In genomic region chr6:26033132-26033941, GRCh38 we compare ENCODE assay signal across 1 cellular context.
TF ChIP-seq lines count a peak whose summit lies in the region.

No MANE protein-coding gene starts in this region.

TF ChIP-seq in HepG2, 621 proteins besides CTCF, POLR2A, EP300 and RAD21 (continued from another document):
- TF ChIP-seq, protein P1, sequence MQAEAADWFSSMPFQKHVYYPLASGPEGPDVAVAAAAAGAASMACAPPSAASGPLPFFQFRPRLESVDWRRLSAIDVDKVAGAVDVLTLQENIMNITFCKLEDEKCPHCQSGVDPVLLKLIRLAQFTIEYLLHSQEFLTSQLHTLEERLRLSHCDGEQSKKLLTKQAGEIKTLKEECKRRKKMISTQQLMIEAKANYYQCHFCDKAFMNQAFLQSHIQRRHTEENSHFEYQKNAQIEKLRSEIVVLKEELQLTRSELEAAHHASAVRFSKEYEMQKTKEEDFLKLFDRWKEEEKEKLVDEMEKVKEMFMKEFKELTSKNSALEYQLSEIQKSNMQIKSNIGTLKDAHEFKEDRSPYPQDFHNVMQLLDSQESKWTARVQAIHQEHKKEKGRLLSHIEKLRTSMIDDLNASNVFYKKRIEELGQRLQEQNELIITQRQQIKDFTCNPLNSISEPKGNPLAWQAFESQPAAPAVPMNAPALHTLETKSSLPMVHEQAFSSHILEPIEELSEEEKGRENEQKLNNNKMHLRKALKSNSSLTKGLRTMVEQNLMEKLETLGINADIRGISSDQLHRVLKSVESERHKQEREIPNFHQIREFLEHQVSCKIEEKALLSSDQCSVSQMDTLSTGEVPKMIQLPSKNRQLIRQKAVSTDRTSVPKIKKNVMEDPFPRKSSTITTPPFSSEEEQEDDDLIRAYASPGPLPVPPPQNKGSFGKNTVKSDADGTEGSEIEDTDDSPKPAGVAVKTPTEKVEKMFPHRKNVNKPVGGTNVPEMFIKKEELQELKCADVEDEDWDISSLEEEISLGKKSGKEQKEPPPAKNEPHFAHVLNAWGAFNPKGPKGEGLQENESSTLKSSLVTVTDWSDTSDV (CRISPR knock-in tag; IDR thresholded peaks at IDR 0.05), result peak; percentile 42; the same call in 1 of the 2 replicates
- peak; percentile 86; the same call in 1 of the 2 replicates for TF ChIP-seq ZNF350 (CRISPR knock-in tag; IDR thresholded peaks at IDR 0.05; ENCODE audit: borderline replicate concordance, low read depth)
- no peak for TF ChIP-seq ZNF75D (CRISPR knock-in tag; IDR thresholded peaks at IDR 0.05; ENCODE audit: borderline replicate concordance)
- peak; percentile 99 for TF ChIP-seq ZMYM4 (CRISPR knock-in tag; IDR thresholded peaks at IDR 0.05)
- peak; percentile 88 for TF ChIP-seq RBM39 (IDR thresholded peaks at IDR 0.05; ENCODE audit: low read depth, low read length, poor library complexity, severe bottlenecking)
- TF ChIP-seq LCORL (IDR thresholded peaks at IDR 0.05), result no peak
- no peak; the same call in 1 of the 2 replicates for TF ChIP-seq LCORL (CRISPR knock-in tag; IDR thresholded peaks at IDR 0.05)
- TF ChIP-seq RFXAP (CRISPR knock-in tag; IDR thresholded peaks at IDR 0.05; ENCODE audit: borderline replicate concordance), result no peak
- TF ChIP-seq REPIN1 (CRISPR knock-in tag; IDR thresholded peaks at IDR 0.05; ENCODE audit: borderline replicate concordance, low read depth), result peak; percentile 74; the same call in 1 of the 2 replicates
- peak; percentile 51; the same call in 1 of the 2 replicates for TF ChIP-seq ISL2 (CRISPR knock-in tag; IDR thresholded peaks at IDR 0.05)
- TF ChIP-seq NR2F6 (IDR thresholded peaks at IDR 0.05), result no peak
- TF ChIP-seq NR2F6 (CRISPR knock-in tag; IDR thresholded peaks at IDR 0.05), result no peak
- 0 out of 2 replicates have a peak, but pooled peaks have one; percentile 47 for TF ChIP-seq YEATS2 (CRISPR knock-in tag; IDR thresholded peaks at IDR 0.05; ENCODE audit: borderline replicate concordance)
- TF ChIP-seq ZSCAN25 (CRISPR knock-in tag; IDR thresholded peaks at IDR 0.05), result no peak
- no peak for TF ChIP-seq ZNF709 (CRISPR knock-in tag; IDR thresholded peaks at IDR 0.05)
- no peak for TF ChIP-seq MTF2 (CRISPR knock-in tag; IDR thresholded peaks at IDR 0.05; ENCODE audit: borderline replicate concordance)
- TF ChIP-seq, protein P2, sequence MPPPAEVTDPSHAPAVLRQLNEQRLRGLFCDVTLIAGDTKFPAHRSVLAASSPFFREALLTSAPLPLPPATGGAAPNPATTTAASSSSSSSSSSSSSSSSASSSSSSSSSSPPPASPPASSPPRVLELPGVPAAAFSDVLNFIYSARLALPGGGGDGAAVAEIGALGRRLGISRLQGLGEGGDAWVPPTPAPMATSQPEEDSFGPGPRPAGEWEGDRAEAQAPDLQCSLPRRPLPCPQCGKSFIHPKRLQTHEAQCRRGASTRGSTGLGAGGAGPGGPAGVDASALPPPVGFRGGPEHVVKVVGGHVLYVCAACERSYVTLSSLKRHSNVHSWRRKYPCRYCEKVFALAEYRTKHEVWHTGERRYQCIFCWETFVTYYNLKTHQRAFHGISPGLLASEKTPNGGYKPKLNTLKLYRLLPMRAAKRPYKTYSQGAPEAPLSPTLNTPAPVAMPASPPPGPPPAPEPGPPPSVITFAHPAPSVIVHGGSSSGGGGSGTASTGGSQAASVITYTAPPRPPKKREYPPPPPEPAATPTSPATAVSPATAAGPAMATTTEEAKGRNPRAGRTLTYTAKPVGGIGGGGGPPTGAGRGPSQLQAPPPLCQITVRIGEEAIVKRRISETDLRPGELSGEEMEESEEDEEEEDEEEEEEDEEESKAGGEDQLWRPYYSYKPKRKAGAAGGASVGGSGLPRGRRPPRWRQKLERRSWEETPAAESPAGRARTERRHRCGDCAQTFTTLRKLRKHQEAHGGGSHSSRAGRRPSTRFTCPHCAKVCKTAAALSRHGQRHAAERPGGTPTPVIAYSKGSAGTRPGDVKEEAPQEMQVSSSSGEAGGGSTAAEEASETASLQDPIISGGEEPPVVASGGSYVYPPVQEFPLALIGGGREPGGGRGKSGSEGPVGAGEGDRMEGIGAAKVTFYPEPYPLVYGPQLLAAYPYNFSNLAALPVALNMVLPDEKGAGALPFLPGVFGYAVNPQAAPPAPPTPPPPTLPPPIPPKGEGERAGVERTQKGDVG (CRISPR knock-in tag; IDR thresholded peaks at IDR 0.05; ENCODE audit: borderline replicate concordance), result peak; percentile 73; the same call in 1 of the 2 replicates
- no peak; the same call in 1 of the 2 replicates for TF ChIP-seq DR1 (CRISPR knock-in tag; IDR thresholded peaks at IDR 0.05)
- TF ChIP-seq TAF1 (CRISPR knock-in tag; IDR thresholded peaks at IDR 0.05), result peak; percentile 79
- no peak for TF ChIP-seq ZNF510 (CRISPR knock-in tag; IDR thresholded peaks at IDR 0.05; ENCODE audit: low read depth)
- no peak for TF ChIP-seq ZNF550 (CRISPR knock-in tag; IDR thresholded peaks at IDR 0.05; ENCODE audit: borderline replicate concordance)
- no peak for TF ChIP-seq TFE3 (CRISPR knock-in tag; IDR thresholded peaks at IDR 0.05)
- 0 out of 2 replicates have a peak, but pooled peaks have one; percentile 74 for TF ChIP-seq ZNF235 (CRISPR knock-in tag; IDR thresholded peaks at IDR 0.05; ENCODE audit: borderline replicate concordance)
- TF ChIP-seq CREBL2 (CRISPR knock-in tag; IDR thresholded peaks at IDR 0.05; ENCODE audit: borderline replicate concordance), result no peak
- peak; percentile 81; the same call in 1 of the 2 replicates for TF ChIP-seq NFKB2 (CRISPR knock-in tag; IDR thresholded peaks at IDR 0.05; ENCODE audit: borderline replicate concordance)
- peak; percentile 67; the same call in 1 of the 2 replicates for TF ChIP-seq ZNF737 (CRISPR knock-in tag; IDR thresholded peaks at IDR 0.05; ENCODE audit: borderline replicate concordance)
- no peak for TF ChIP-seq TAF15 (IDR thresholded peaks at IDR 0.05; ENCODE audit: low read depth, low read length, poor library complexity, severe bottlenecking)
- TF ChIP-seq ZFX (CRISPR knock-in tag; IDR thresholded peaks at IDR 0.05; ENCODE audit: low read depth), result no peak; the same call in none of the 2 replicates
- peak; percentile 57; the same call in 1 of the 2 replicates for TF ChIP-seq ZNF225 (CRISPR knock-in tag; IDR thresholded peaks at IDR 0.05)
- no peak for TF ChIP-seq FLYWCH1 (CRISPR knock-in tag; IDR thresholded peaks at IDR 0.05)
- TF ChIP-seq ZNF619 (CRISPR knock-in tag; IDR thresholded peaks at IDR 0.05), result no peak
- no peak for TF ChIP-seq ZNF660 (CRISPR knock-in tag; IDR thresholded peaks at IDR 0.05; ENCODE audit: borderline replicate concordance, low read depth)
- peak; percentile 75; the same call in 1 of the 2 replicates for TF ChIP-seq ZNF558 (CRISPR knock-in tag; IDR thresholded peaks at IDR 0.05; ENCODE audit: borderline replicate concordance)
- TF ChIP-seq, protein P3, sequence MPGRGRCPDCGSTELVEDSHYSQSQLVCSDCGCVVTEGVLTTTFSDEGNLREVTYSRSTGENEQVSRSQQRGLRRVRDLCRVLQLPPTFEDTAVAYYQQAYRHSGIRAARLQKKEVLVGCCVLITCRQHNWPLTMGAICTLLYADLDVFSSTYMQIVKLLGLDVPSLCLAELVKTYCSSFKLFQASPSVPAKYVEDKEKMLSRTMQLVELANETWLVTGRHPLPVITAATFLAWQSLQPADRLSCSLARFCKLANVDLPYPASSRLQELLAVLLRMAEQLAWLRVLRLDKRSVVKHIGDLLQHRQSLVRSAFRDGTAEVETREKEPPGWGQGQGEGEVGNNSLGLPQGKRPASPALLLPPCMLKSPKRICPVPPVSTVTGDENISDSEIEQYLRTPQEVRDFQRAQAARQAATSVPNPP (CRISPR knock-in tag; IDR thresholded peaks at IDR 0.05), result peak; percentile 21; the same call in 1 of the 2 replicates
- no peak for TF ChIP-seq FOXK2 (IDR thresholded peaks at IDR 0.05)
- TF ChIP-seq CBX5 (CRISPR knock-in tag; IDR thresholded peaks at IDR 0.05; ENCODE audit: borderline replicate concordance), result 0 out of 2 replicates have a peak, but pooled peaks have one; percentile 38
- 0 out of 2 replicates have a peak, but pooled peaks have one; percentile 50 for TF ChIP-seq ZNF33B (CRISPR knock-in tag; IDR thresholded peaks at IDR 0.05)
- no peak for TF ChIP-seq KLF6 (CRISPR knock-in tag; IDR thresholded peaks at IDR 0.05)
- peak; percentile 75 for TF ChIP-seq SMAD3 (CRISPR knock-in tag; IDR thresholded peaks at IDR 0.05)
- TF ChIP-seq POLR2G (IDR thresholded peaks at IDR 0.05; ENCODE audit: low read depth, low read length), result peak; percentile 92
- TF ChIP-seq NR0B2 (CRISPR knock-in tag; IDR thresholded peaks at IDR 0.05), result 0 out of 2 replicates have a peak, but pooled peaks have one; percentile 69
- TF ChIP-seq SIN3A (IDR thresholded peaks at IDR 0.05; ENCODE audit: borderline replicate concordance, low read depth, low read length), result peak; percentile 22; the same call in 1 of the 2 replicates
- TF ChIP-seq ZNF564 (CRISPR knock-in tag; IDR thresholded peaks at IDR 0.05), result peak; percentile 83
- peak; percentile 80; the same call in 1 of the 2 replicates for TF ChIP-seq KDM2A (CRISPR knock-in tag; IDR thresholded peaks at IDR 0.05; ENCODE audit: borderline replicate concordance, low read depth)
- TF ChIP-seq TEAD2 (CRISPR knock-in tag; IDR thresholded peaks at IDR 0.05), result no peak
TF ChIP-seq in HepG2: peak in this region for 231.
